Comparison of ENCODE assay signal across 4 cellular contexts in the genomic region with DNA sequence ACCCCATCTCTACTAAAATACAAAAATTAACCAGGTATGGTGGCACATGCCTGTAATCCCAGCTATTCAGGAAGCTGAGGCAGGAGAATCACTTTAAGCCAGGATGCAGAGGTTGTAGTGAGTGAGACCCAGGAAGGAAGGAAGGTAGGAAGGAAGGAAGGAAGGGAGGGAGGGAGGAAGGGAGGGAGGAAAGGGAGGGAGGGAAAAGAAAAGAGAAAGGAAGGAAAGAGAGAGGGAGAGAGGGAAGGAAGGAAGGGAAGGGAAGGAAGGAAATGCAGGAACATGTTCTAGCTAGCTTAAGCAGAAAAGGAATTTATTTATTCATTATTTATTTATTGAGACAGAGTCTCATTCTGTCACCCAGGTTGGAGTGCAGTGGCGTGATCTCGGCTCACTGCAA. TPM values are rescaled to one million over a fixed set of nuclear protein-coding genes. Genes with fewer than 3 reads are reported as not detected.
DNase-seq lines count a peak whose midpoint lies in the region; ATAC-seq, FAIRE-seq and TF ChIP-seq lines count a peak whose summit lies in the region.
"Not testable (repeated sequence)": the region's sequence is repeated elsewhere in the genome, so short reads cannot be mapped to it uniquely, and the experiment has no call there.

No MANE protein-coding gene starts in this region.

- not testable (repeated sequence) for H3K9ac ChIP-seq in K562 (ENCODE audit: insufficient read depth in 1 of 2, low read depth in 2 of 2, low read length in 2 of 2)

- H3K36me3 ChIP-seq in Caco-2 (ENCODE audit: control insufficient read depth, insufficient read depth, low read length); HEK293 (ENCODE audit: control insufficient read depth in 2 of 2, insufficient read depth in 1 of 2, low read length in 2 of 2); K562 (ENCODE audit: control insufficient read depth, insufficient read depth, low read length): not testable (repeated sequence)

- H3K9me3 Mint-ChIP-seq in Caco-2 (ENCODE audit: unreplicated experiment); endothelial cell (ENCODE audit: unreplicated experiment): not testable (repeated sequence)

- H3K79me2 ChIP-seq in K562 (ENCODE audit: control insufficient read depth, insufficient read depth, low read length), result not testable (repeated sequence)

- in situ Hi-C loops in K562 (cut with MboI), result not testable (repeated sequence)

- not testable (repeated sequence) for H3K4me3 Mint-ChIP-seq in Caco-2 (ENCODE audit: unreplicated experiment); endothelial cell (ENCODE audit: unreplicated experiment)

- not testable (repeated sequence) for H2AFZ ChIP-seq in K562 (ENCODE audit: low read depth, low read length)

- FAIRE-seq in K562 (lab: Jason Lieb, UNC), result not testable (repeated sequence)

- H3K4me3 ChIP-seq in Caco-2 (ENCODE audit: low read depth, low read length); HEK293 (ENCODE audit: low read depth, low read length); K562: not testable (repeated sequence)

- H3K4me2 ChIP-seq in K562 (ENCODE audit: insufficient read depth, low read length), result not testable (repeated sequence)

- TF ChIP-seq POLR2A in K562 (conservative IDR thresholded peaks at IDR 0.05), result not testable (repeated sequence)

- not testable (repeated sequence) for BruUV-seq in Caco-2 (replicated peaks; lab: Mats Ljungman, UMichigan); K562 (replicated peaks; lab: Mats Ljungman, UMichigan)

- H3K27me3 ChIP-seq in Caco-2 (replicated peaks; ENCODE audit: control insufficient read depth, insufficient read depth, low read length); K562 (ENCODE audit: control insufficient read depth in 2 of 2, insufficient read depth in 2 of 2, low read length in 2 of 2): not testable (repeated sequence)

- not testable (repeated sequence) for ATAC-seq in K562

- not testable (repeated sequence) for DNase-seq in Caco-2; K562 (ENCODE audit: extremely low read depth in 1 of 4, low spot score in 3 of 4); endothelial cell (ENCODE audit: low spot score)

- not testable (repeated sequence) for H3K27ac ChIP-seq in HEK293 (ENCODE audit: extremely low read depth, low read depth, low read length); K562 (ENCODE audit: extremely low read depth, low read depth, low read length)

- peak overlapping the region; percentile 38 for H3K27ac Mint-ChIP-seq in Caco-2 (ENCODE audit: unreplicated experiment)
- H3K27ac Mint-ChIP-seq in endothelial cell (ENCODE audit: unreplicated experiment), result peak overlapping the region; percentile 50

- H4K20me1 ChIP-seq in K562 (replicated peaks; ENCODE audit: control insufficient read depth, insufficient read depth, low read length), result not testable (repeated sequence)

- not testable (repeated sequence) for H3K9me3 ChIP-seq in Caco-2; HEK293 (ENCODE audit: control insufficient read depth, insufficient read depth, low read depth, low read length); K562 (replicated peaks; ENCODE audit: control insufficient read depth, insufficient read depth, low read depth, low read length)

- not testable (repeated sequence) for TF ChIP-seq EP300 in K562 (IDR thresholded peaks at IDR 0.05; ENCODE audit: low read length)

- TF ChIP-seq RAD21 in K562 (CRISPR knock-in tag; conservative IDR thresholded peaks at IDR 0.05 in 1 of 2, IDR thresholded peaks at IDR 0.05 in 1 of 2), result not testable (repeated sequence)

- not testable (repeated sequence) for TF ChIP-seq CTCF in Caco-2 (IDR thresholded peaks at IDR 0.05; ENCODE audit: insufficient read depth in 1 of 2, low read depth in 1 of 2, low read length in 1 of 2, severe bottlenecking in 1 of 2, unreplicated experiment in 1 of 2); HEK293 (tag by site-specific recombination; IDR thresholded peaks at IDR 0.05); K562 (IDR thresholded peaks at IDR 0.05 in 2 of 3, conservative IDR thresholded peaks at IDR 0.05 in 1 of 3; ENCODE audit: insufficient read depth in 2 of 3, low read depth in 1 of 3, low read length in 3 of 3); endothelial cell (IDR thresholded peaks at IDR 0.05; ENCODE audit: unreplicated experiment)

- CTCF ChIA-PET in Caco-2 (lab: Charles Lee); HEK293 (lab: Yijun Ruan, JAX); K562 (lab: Yijun Ruan, JAX; ENCODE audit: low intra/inter-chr PET ratio): not testable (repeated sequence)

- H3K4me1 ChIP-seq in Caco-2; HEK293 (ENCODE audit: control insufficient read depth, insufficient read depth, low read length); K562 (replicated peaks in 1 of 2; ENCODE audit: control insufficient read depth in 2 of 2, insufficient read depth in 2 of 2, low read length in 2 of 2): not testable (repeated sequence)

- H3K4me1 Mint-ChIP-seq in Caco-2 (ENCODE audit: low read depth, unreplicated experiment), result not testable (repeated sequence)
- H3K4me1 Mint-ChIP-seq in endothelial cell (ENCODE audit: unreplicated experiment), result peaks cover 20% of the 10 kb centered on the region

- POLR2A ChIA-PET in Caco-2 (lab: Charles Lee); HEK293 (lab: Yijun Ruan, JAX); K562 (lab: Yijun Ruan, JAX): not testable (repeated sequence)

- intact Hi-C loops in Caco-2 (cut with micrococcal nuclease; ENCODE audit: unreplicated experiment); K562 (cut with micrococcal nuclease): not testable (repeated sequence)

- WGBS in K562 (ENCODE audit: insufficient coverage, low coverage, missing lambda C conversion rate), result 43% methylated on average over 2 of the region's 2 CpGs

- H3K27me3 Mint-ChIP-seq in Caco-2 (ENCODE audit: insufficient read depth, unreplicated experiment); endothelial cell (ENCODE audit: unreplicated experiment): not testable (repeated sequence)

- H3K9me1 ChIP-seq in K562 (ENCODE audit: control insufficient read depth, insufficient read depth, low read length), result not testable (repeated sequence)

- H3K36me3 Mint-ChIP-seq in Caco-2 (ENCODE audit: insufficient read depth, unreplicated experiment); endothelial cell (ENCODE audit: low read depth, unreplicated experiment): not testable (repeated sequence)

TF ChIP-seq in HEK293, 187 proteins besides CTCF, POLR2A, EP300 and RAD21:
- TF ChIP-seq PRDM1 (tag by site-specific recombination; IDR thresholded peaks at IDR 0.05) (peak; percentile 66), ZNF366 (tag by site-specific recombination; conservative IDR thresholded peaks at IDR 0.05) (peak; percentile 73)

TF ChIP-seq in K562, 482 proteins besides CTCF, POLR2A, EP300 and RAD21:
- TF ChIP-seq ZNF512 (tag; IDR thresholded peaks at IDR 0.05), result 0 out of 2 replicates have a peak, but pooled peaks have one; percentile 28

RNA-seq across cellular contexts. Expression of gene DOCK7, which starts 30.2 kb away (rescaled TPM):
- 43.6 and 48.9 TPM in 2 replicates for total RNA-seq in Caco-2 (2022)
- 14.7 and 55.2 TPM in 2 replicates for total RNA-seq in K562 (2011; cell fraction: chromatin; rRNA removed; ENCODE audit: low replicate concordance)
- total RNA-seq in K562 (2011; cell fraction: nucleolus; rRNA removed), result 14.5 and 15.5 TPM in 2 replicates
- total RNA-seq in K562 (2011; cell fraction: nucleoplasm; rRNA removed), result 19.6 and 36.0 TPM in 2 replicates
- 16.4 and 29.3 TPM in 2 replicates for total RNA-seq in K562 (2014; rRNA removed)
- 12.7 and 16.0 TPM in 2 replicates for total RNA-seq in K562 (2014; rRNA removed; fragmentation: Illumina TruSeq; extraction: Trizol)
- 18.1 and 21.8 TPM in 2 replicates for total RNA-seq in K562 (2015; rRNA removed; fragmentation: Illumina TruSeq; extraction: Trizol)
- total RNA-seq in K562 (2021), result 12.6 and 18.2 TPM in 2 replicates
- polyA plus RNA-seq in K562 (2011; rRNA removed), result 12.5 and 16.4 TPM in 2 replicates
- 3.0 and 7.4 TPM in 2 replicates for polyA plus RNA-seq in K562 (2011; cell fraction: cytosol; rRNA removed)
- polyA plus RNA-seq in K562 (2011; cell fraction: nucleus; rRNA removed), result 12.2 and 21.1 TPM in 2 replicates
- 14.6 and 22.3 TPM in 2 replicates for polyA plus RNA-seq in K562 (2012)
- 20.9 and 35.1 TPM in 2 replicates for polyA plus RNA-seq in K562 (2014; fragmentation: Illumina TruSeq; extraction: Trizol)
- polyA plus RNA-seq in K562 (2014; fragmentation: Nextera tagmentation; extraction: Ambion mirVana), result 10 to 100 TPM in 1 of 2 experiments, 1 to 10 TPM in 1; 4.9 to 10.6 TPM
- polyA plus RNA-seq in K562 (2014; rRNA removed), result 7.7 and 10.1 TPM in 2 replicates
- polyA minus RNA-seq in K562 (2011; rRNA and poly(A)+ RNA removed), result 57.3 and 79.6 TPM in 2 replicates
- polyA minus RNA-seq in K562 (2011; cell fraction: cytosol; rRNA and poly(A)+ RNA removed), result 15.4 and 16.5 TPM in 2 replicates
- 28.9 and 46.7 TPM in 2 replicates for polyA minus RNA-seq in K562 (2011; cell fraction: nucleus; rRNA and poly(A)+ RNA removed)
- 28.0 TPM for total RNA-seq in endothelial cell (ENCODE audit: unreplicated experiment)
